Comparison of ENCODE assay signal across 21 cellular contexts in genomic region chr10:60417024-60417423, GRCh38.
"Had no signal": no experiment of that assay in that cellular context is flagged by ENCODE, and none has a peak within 500 bp of the region (broad histone marks: within the 10 kb centered on the region; RNA-seq: fewer than 3 reads in every experiment).

No MANE protein-coding gene starts in this region.

- H3K27me3 Mint-ChIP-seq: dendritic cell treated with granulocyte-macrophage colony-stimulating factor and Interleukin-4, amounts not matched to agents 40 ng/mL and 50 ng/mL, for 4 days; effector memory CD8-positive, alpha-beta T cell; progenitor cell of endocrine pancreas had no signal

- H3K27ac Mint-ChIP-seq: activated naive CD4-positive, alpha-beta T cell treated with anti-CD3 and anti-CD28 coated beads for 36 hours; activated T-helper 2 cell treated with anti-CD3 and anti-CD28 coated beads, Interferon-gamma antibody, Interleukin-2, Interleukin-4, amounts not matched to agents 10 μg/mL and 5 μg/mL and 100 μg/mL, durations not matched to agents 14 hours and 24 hours and 36 hours; dendritic cell treated with granulocyte-macrophage colony-stimulating factor and Interleukin-4, amounts not matched to agents 40 ng/mL and 50 ng/mL, for 4 days; effector memory CD8-positive, alpha-beta T cell; nephron progenitor cell; progenitor cell of endocrine pancreas had no signal

- DNase-seq: activated CD4-positive, CD25-positive, alpha-beta regulatory T cell treated with anti-CD3 and anti-CD28 coated beads, Interleukin-2, amount 50 U/mL, for 72 hours; activated naive CD4-positive, alpha-beta T cell treated with anti-CD3 and anti-CD28 coated beads for 36 hours; activated T-cell treated with anti-CD3 and anti-CD28 coated beads for 4 hours; body of pancreas; effector memory CD8-positive, alpha-beta T cell; glutamatergic neuron; kidney glomerular epithelial cell; left ventricle myocardium superior; mesendoderm; nephron progenitor cell; occipital lobe; SIG-M5; stimulated activated CD4-positive, alpha-beta T cell treated with anti-CD3 and anti-CD28 coated beads, Interleukin-15, amount 100 ng/mL, for 24 hours; stimulated activated CD4-positive, alpha-beta T cell treated with anti-CD3 and anti-CD28 coated beads, Interleukin-4, amount 100 ng/mL, for 1 hour; stimulated activated naive CD4-positive, alpha-beta T cell treated with Interleukin-2 at 50 U/mL for 16 hours; SW 1271; transverse colon had no signal

- H3K27ac ChIP-seq: body of pancreas, right atrium auricular region, transverse colon had no signal

- H3K4me3 Mint-ChIP-seq: activated naive CD4-positive, alpha-beta T cell treated with anti-CD3 and anti-CD28 coated beads for 36 hours; dendritic cell treated with granulocyte-macrophage colony-stimulating factor and Interleukin-4, amounts not matched to agents 40 ng/mL and 50 ng/mL, for 4 days; effector memory CD8-positive, alpha-beta T cell; nephron progenitor cell had no signal

- ATAC-seq: body of pancreas; effector memory CD8-positive, alpha-beta T cell; left ventricle myocardium superior had no signal

- H3K4me1 Mint-ChIP-seq: nephron progenitor cell had no signal

- H3K4me1 ChIP-seq: body of pancreas, right atrium auricular region had no signal

- H3K9me3 ChIP-seq: body of pancreas, right atrium auricular region, transverse colon had no signal

- H3K9me3 Mint-ChIP-seq: activated naive CD4-positive, alpha-beta T cell treated with anti-CD3 and anti-CD28 coated beads for 36 hours; activated T-helper 2 cell treated with anti-CD3 and anti-CD28 coated beads, Interferon-gamma antibody, Interleukin-2, Interleukin-4, amounts not matched to agents 10 μg/mL and 5 μg/mL and 100 μg/mL, durations not matched to agents 14 hours and 24 hours and 36 hours; dendritic cell treated with granulocyte-macrophage colony-stimulating factor and Interleukin-4, amounts not matched to agents 40 ng/mL and 50 ng/mL, for 4 days; effector memory CD8-positive, alpha-beta T cell; nephron progenitor cell had no signal

- H3K36me3 ChIP-seq: right atrium auricular region, transverse colon had no signal

- H3K27me3 ChIP-seq: body of pancreas, right atrium auricular region, transverse colon had no signal

- H3K4me3 ChIP-seq: body of pancreas, right atrium auricular region, transverse colon had no signal
